Comparison of ENCODE assay signal across 16 cellular contexts in genomic region chr19:6042776-6043726, GRCh38.
DNase-seq lines count a peak whose midpoint lies in the region; FAIRE-seq and TF ChIP-seq lines count a peak whose summit lies in the region.
"Had no signal": no experiment of that assay in that cellular context is flagged by ENCODE, and none has a peak within 500 bp of the region (broad histone marks: within the 10 kb centered on the region; RNA-seq: fewer than 3 reads in every experiment).

No MANE protein-coding gene starts in this region.

- no peak overlapping the region for H3K27ac Mint-ChIP-seq in chondrocyte (ENCODE audit: unreplicated experiment)
- H3K27ac Mint-ChIP-seq: HFFc6 had no signal

- in situ Hi-C loops in ACHN (cut with HindIII; ENCODE audit: low pct_ligation_motif_present, low pct_unique_long_range_greater_than_20kb, low sequenced_read_pairs), result no loop called here

- H3K4me1 Mint-ChIP-seq in chondrocyte (ENCODE audit: low read depth), result peaks cover under 1% of the 10 kb centered on the region

- TF ChIP-seq POLR2A in H54 (IDR thresholded peaks at IDR 0.05; ENCODE audit: low read depth, low read length), result no peak

- H4K20me1 ChIP-seq in BLaER1 treated with 17β-estradiol and CSF1 and Interleukin-3, amounts not matched to agents 10 nM and 100 nM, result no peaks in the 10 kb centered on the region

- peak overlapping the region in 10 of 11 experiments; percentile 47 to 94 (median 68); a peak in 20 of 22 replicates for H3K4me2 ChIP-seq in BLaER1 treated with 17β-estradiol and CSF1 and Interleukin-3, amounts not matched to agents 10 nM and 100 nM
- H3K4me2 ChIP-seq: KMS-11, PC-9 had no signal

- no peak overlapping the region for H3K4me3 Mint-ChIP-seq in chondrocyte (ENCODE audit: unreplicated experiment)
- H3K4me3 Mint-ChIP-seq: HFFc6 had no signal

- H3K4me1 ChIP-seq in BLaER1 treated with 17β-estradiol and CSF1 and Interleukin-3, amounts not matched to agents 10 nM and 100 nM, result peaks cover 14 to 30% (median 20%) of the 10 kb centered on the region in 10 experiments
- no peaks in the 10 kb centered on the region for H3K4me1 ChIP-seq in HEK293 (ENCODE audit: control insufficient read depth, insufficient read depth, low read length)

- H3K27me3 Mint-ChIP-seq in chondrocyte (ENCODE audit: low read depth), result no peaks in the 10 kb centered on the region

- FAIRE-seq in H54 (lab: Jason Lieb, UNC) (no peak), HTR-8/SVneo (lab: Jason Lieb, UNC) (no peak)

- TF ChIP-seq CTCF in HEK293 (tag by site-specific recombination; IDR thresholded peaks at IDR 0.05) (no peak), chondrocyte (IDR thresholded peaks at IDR 0.05) (no peak)

- peak overlapping the region in 1 of 10 experiments; percentile 20; a peak in 1 of 20 replicates for H3K4me3 ChIP-seq in BLaER1 treated with 17β-estradiol and CSF1 and Interleukin-3, amounts not matched to agents 10 nM and 100 nM
- no peak overlapping the region for H3K4me3 ChIP-seq in HEK293 (ENCODE audit: low read depth, low read length)
- H3K4me3 ChIP-seq: MG63, PC-9 had no signal

- intact Hi-C loops in posterior vena cava (cut with DNase I), result no loop called here

- H3K9me3 Mint-ChIP-seq in chondrocyte (ENCODE audit: low read depth), result no peaks in the 10 kb centered on the region
- H3K9me3 Mint-ChIP-seq: HFFc6 had no signal

- POLR2A ChIA-PET in HEK293 (lab: Yijun Ruan, JAX), result no interaction called here

- no peaks in the 10 kb centered on the region for H3K36me3 ChIP-seq in BLaER1 treated with 17β-estradiol and CSF1 and Interleukin-3, amounts not matched to agents 10 nM and 100 nM
- H3K36me3 ChIP-seq in HEK293 (ENCODE audit: control insufficient read depth in 2 of 2, insufficient read depth in 1 of 2, low read length in 2 of 2), result no peaks in the 10 kb centered on the region
- H3K36me3 ChIP-seq: MG63 had no signal

- peaks cover 7% of the 10 kb centered on the region for H3K36me3 Mint-ChIP-seq in chondrocyte (ENCODE audit: low read depth)

- CTCF ChIA-PET in HEK293 (lab: Yijun Ruan, JAX), result interaction anchor here (0.6 to 2.5 kb wide), 4 partner anchors 56 to 245 kb away, joined by 3 to 6 read pairs (median 4); no protein-coding TSS in a partner anchor

- H3K27ac ChIP-seq in BLaER1 treated with 17β-estradiol and CSF1 and Interleukin-3, amounts not matched to agents 10 nM and 100 nM, result 0 out of 22 replicates have a peak overlapping the region, but pooled peaks of 1 of the 11 experiments have one; percentile 5
- no peak overlapping the region for H3K27ac ChIP-seq in HEK293 (ENCODE audit: extremely low read depth, low read depth, low read length)
- H3K27ac ChIP-seq: KMS-11, PC-9 had no signal

- H3K9ac ChIP-seq in BLaER1 treated with 17β-estradiol and CSF1 and Interleukin-3, amounts not matched to agents 10 nM and 100 nM, result peak overlapping the region in 4 of 11 experiments; percentile 25 to 49 (median 40); a peak in 6 of 22 replicates
- H3K9ac ChIP-seq: KMS-11 had no signal

- DNase-seq in chondrocyte (ENCODE audit: low spot score) (peak; percentile 46), posterior vena cava (ENCODE audit: low spot score) (peak; percentile 38), H54 (ENCODE audit: insufficient read length, low spot score) (no peak), ACHN (no peak), HTR-8/SVneo (ENCODE audit: insufficient read length, low spot score) (no peak)
- DNase-seq: C1 segment of cervical spinal cord, DMS 273 treated with DMSO at 0.1 percent for 48 hours, GOT3, HFFc6, MG63, NCI-H1092 treated with DMSO at 0.1 percent for 48 hours, NCI-H187, PC-9 had no signal

- no peaks in the 10 kb centered on the region for H3K9me3 ChIP-seq in BLaER1 treated with 17β-estradiol and CSF1 and Interleukin-3, amounts not matched to agents 10 nM and 100 nM (replicated peaks in 1 of 11)
- no peaks in the 10 kb centered on the region for H3K9me3 ChIP-seq in HEK293 (ENCODE audit: control insufficient read depth, insufficient read depth, low read depth, low read length)
- H3K9me3 ChIP-seq: MG63 had no signal

- H3K27me3 ChIP-seq in BLaER1 treated with 17β-estradiol and CSF1 and Interleukin-3, amounts not matched to agents 10 nM and 100 nM, result peaks cover 0 to 8% (median 0%) of the 10 kb centered on the region in 11 experiments; a peak in 3 of 22 replicates
- H3K27me3 ChIP-seq: MG63 had no signal

TF ChIP-seq in HEK293, 187 proteins besides CTCF, POLR2A, EP300 and RAD21:
- TF ChIP-seq ZFP3 (tag by site-specific recombination; IDR thresholded peaks at IDR 0.05; ENCODE audit: low read depth) (no peak), KLF1 (tag by site-specific recombination; IDR thresholded peaks at IDR 0.05) (0 out of 2 replicates have a peak, but pooled peaks have one; percentile 19)

Comparison
In these comparisons a context has a peak if more than half of its experiments do, and no peak if none do; other contexts are left out.
1. DNase-seq: peak in chondrocyte (single experiment) and posterior vena cava (single experiment); none in H54 (single experiment), ACHN (single experiment) and HTR-8/SVneo (single experiment).